ENCODE assay signal across 8 cellular contexts in genomic region chr19:5903054-5903501, GRCh38. TPM values are rescaled to one million over a fixed set of nuclear protein-coding genes. Genes with fewer than 3 reads are reported as not detected.
A peak's percentile ranks its signal among the peaks of the same experiment; 100 is the strongest.
DNase-seq lines count a peak whose midpoint lies in the region; ATAC-seq and TF ChIP-seq lines count a peak whose summit lies in the region.

No MANE protein-coding gene starts in this region.

- CTCF ChIA-PET in OCI-LY7 (lab: Charles Lee; ENCODE audit: unreplicated experiment), result interaction anchor here (3.4 kb wide), 1 partner anchor 99 kb away, joined by 12 read pairs; no protein-coding TSS in a partner anchor

- H3K27me3 ChIP-seq in GM06990 (replicated peaks; ENCODE audit: control insufficient read depth, insufficient read depth, low read length) (no peaks in the 10 kb centered on the region), ectodermal cell (ENCODE audit: control insufficient read depth, insufficient read depth, low read length, poor library complexity, severe bottlenecking) (no peaks in the 10 kb centered on the region)

- H3K27me3 Mint-ChIP-seq in nephron (ENCODE audit: low read depth), result no peaks in the 10 kb centered on the region

- H3K27ac Mint-ChIP-seq in nephron, result peak overlapping the region; percentile 79 to 99 (median 97)

- peaks cover 15% of the 10 kb centered on the region for H3K4me1 ChIP-seq in OCI-LY7 (ENCODE audit: insufficient read depth, low read length, poor library complexity, severe bottlenecking)
- H3K4me1 ChIP-seq in ectodermal cell (ENCODE audit: control insufficient read depth, insufficient read depth, low read length), result peaks cover 5% of the 10 kb centered on the region

- H3K4me2 ChIP-seq in OCI-LY7 (ENCODE audit: low read length), result peak overlapping the region; percentile 73

- DNase-seq in GM06990 (ENCODE audit: extremely low read depth, insufficient read length) (no peak), OCI-LY7 (ENCODE audit: low spot score) (peak; percentile 13), middle frontal gyrus (ENCODE audit: extremely low spot score, low spot score) (no peak), pons (ENCODE audit: low spot score) (no peak)

- peak overlapping the region; percentile 86 to 98 (median 89) for H3K4me3 Mint-ChIP-seq in nephron

- ATAC-seq in HG03378 (IDR thresholded peaks at IDR 0.05; ENCODE audit: unreplicated experiment) (no peak), HG03135 (IDR thresholded peaks at IDR 0.05; ENCODE audit: unreplicated experiment) (no peak)

- intact Hi-C loops in OCI-LY7 (cut with micrococcal nuclease; ENCODE audit: unreplicated experiment), result loop anchor here (5.0 to 10.0 kb wide), 2 partner anchors 49 to 122 kb away; no protein-coding TSS in a partner anchor

- H3K79me2 ChIP-seq in OCI-LY7 (ENCODE audit: insufficient read depth, low read depth, low read length), result peaks cover 42% of the 10 kb centered on the region

- H3K36me3 ChIP-seq in GM06990 (ENCODE audit: control insufficient read depth, insufficient read depth, low read length), result peaks cover 6% of the 10 kb centered on the region
- H3K36me3 ChIP-seq in OCI-LY7 (ENCODE audit: insufficient read depth, low read length), result peaks cover 21% of the 10 kb centered on the region
- peaks cover 6% of the 10 kb centered on the region for H3K36me3 ChIP-seq in ectodermal cell (ENCODE audit: control insufficient read depth, insufficient read depth, low read length)

- no peaks in the 10 kb centered on the region for H3K9me2 ChIP-seq in OCI-LY7 (ENCODE audit: insufficient read depth, low read length)

- peak overlapping the region; percentile 99 for H3K4me3 ChIP-seq in GM06990 (replicated peaks; ENCODE audit: low read depth, low read length)
- H3K4me3 ChIP-seq in OCI-LY7 (ENCODE audit: low read depth, low read length, poor library complexity, severe bottlenecking), result peak overlapping the region; percentile 89
- H3K4me3 ChIP-seq in ectodermal cell (ENCODE audit: insufficient read depth, low read depth, low read length), result peak overlapping the region; percentile 99

- no peaks in the 10 kb centered on the region for H3K9me3 Mint-ChIP-seq in nephron

- H3K9me3 ChIP-seq in OCI-LY7 (ENCODE audit: low read length) (no peaks in the 10 kb centered on the region), ectodermal cell (ENCODE audit: control insufficient read depth, low read length) (no peaks in the 10 kb centered on the region)

- no peak for TF ChIP-seq CTCF in GM06990 (IDR thresholded peaks at IDR 0.05; ENCODE audit: insufficient read depth, low read length, poor library complexity, severe bottlenecking)
- TF ChIP-seq CTCF in OCI-LY7 (conservative IDR thresholded peaks at IDR 0.05; ENCODE audit: low read length), result no peak
- TF ChIP-seq CTCF in nephron (IDR thresholded peaks at IDR 0.05; ENCODE audit: unreplicated experiment in 3 of 3), result no peak

- H3K36me3 Mint-ChIP-seq in nephron (ENCODE audit: low read depth), result peaks cover 14% of the 10 kb centered on the region

- peaks cover 11% of the 10 kb centered on the region for H3K4me1 Mint-ChIP-seq in nephron

- POLR2A ChIA-PET in OCI-LY7 (lab: Charles Lee), result interaction anchor here (0.6 to 1.1 kb wide), 2 partner anchors 12 to 32 kb away, joined by 3 to 5 read pairs; no protein-coding TSS in a partner anchor

- no peaks in the 10 kb centered on the region for H4K20me1 ChIP-seq in OCI-LY7 (ENCODE audit: insufficient read depth, low read length)

- BruUV-seq in OCI-LY7 (replicated peaks; lab: Mats Ljungman, UMichigan), result TSS peak; percentile 58

- 1 to 2% methylated on average over 12 of the region's 12 CpGs for WGBS in ectodermal cell, 2 experiments

- H2AFZ ChIP-seq in OCI-LY7 (ENCODE audit: low read length), result peak overlapping the region; percentile 57

- H3K27ac ChIP-seq in OCI-LY7 (ENCODE audit: low read depth, low read length, poor library complexity, severe bottlenecking), result peak overlapping the region; percentile 78
- H3K27ac ChIP-seq in ectodermal cell (ENCODE audit: insufficient read depth, low read depth, low read length, poor library complexity, severe bottlenecking), result peak overlapping the region; percentile 94

RNA-seq across cellular contexts. Expression of gene NDUFA11, which starts 0.5 kb away (rescaled TPM):
- 217 and 293 TPM in 2 replicates for total RNA-seq in OCI-LY7 (2014; rRNA removed; shearing (Covaris generic))
- total RNA-seq in OCI-LY7 (2022), result 248 and 280 TPM in 2 replicates
- polyA plus RNA-seq in ectodermal cell (2013, experiment 1 of 4), result 230 TPM
- 233 TPM for polyA plus RNA-seq in ectodermal cell (2013, experiment 2 of 4)
- 211 TPM for polyA plus RNA-seq in ectodermal cell (2013, experiment 3 of 4)
- polyA plus RNA-seq in ectodermal cell (2013, experiment 4 of 4), result 217 TPM

RNA-seq across cellular contexts. Expression of gene VMAC, which starts 1.6 kb away (rescaled TPM):
- 6.6 and 6.8 TPM in 2 replicates for total RNA-seq in OCI-LY7 (2014; rRNA removed; shearing (Covaris generic))
- 6.0 and 7.9 TPM in 2 replicates for total RNA-seq in OCI-LY7 (2022)
- 4.2 TPM for polyA plus RNA-seq in ectodermal cell (2013, experiment 1 of 4)
- polyA plus RNA-seq in ectodermal cell (2013, experiment 2 of 4), result 5.9 TPM
- polyA plus RNA-seq in ectodermal cell (2013, experiment 3 of 4), result 3.7 TPM
- 4.2 TPM for polyA plus RNA-seq in ectodermal cell (2013, experiment 4 of 4)

RNA-seq across cellular contexts. Expression of gene CAPS, which starts 11.0 kb away (rescaled TPM):
- total RNA-seq in OCI-LY7 (2014; rRNA removed; shearing (Covaris generic)), result 5.6 and 8.1 TPM in 2 replicates
- total RNA-seq in OCI-LY7 (2022), result 11.0 and 12.9 TPM in 2 replicates
- polyA plus RNA-seq in ectodermal cell (2013, experiment 1 of 4), result 4.2 TPM
- polyA plus RNA-seq in ectodermal cell (2013, experiment 2 of 4), result 5.2 TPM
- polyA plus RNA-seq in ectodermal cell (2013, experiment 3 of 4), result 4.3 TPM
- 5.2 TPM for polyA plus RNA-seq in ectodermal cell (2013, experiment 4 of 4)

RNA-seq across cellular contexts. Expression of gene FUT5, which starts 32.7 kb away (rescaled TPM):
- 0.09 and 0.93 TPM in 2 replicates for total RNA-seq in OCI-LY7 (2014; rRNA removed; shearing (Covaris generic))
- 0.25 and 0.37 TPM in 2 replicates for total RNA-seq in OCI-LY7 (2022)
- polyA plus RNA-seq in ectodermal cell (2013, experiment 1 of 4), result not detected
- polyA plus RNA-seq in ectodermal cell (2013, experiment 2 of 4), result 0.12 TPM
- not detected for polyA plus RNA-seq in ectodermal cell (2013, experiment 3 of 4)
- not detected for polyA plus RNA-seq in ectodermal cell (2013, experiment 4 of 4)

RNA-seq across cellular contexts. Expression of gene FUT3, which starts 51.8 kb away (rescaled TPM):
- total RNA-seq in OCI-LY7 (2014; rRNA removed; shearing (Covaris generic)), result 0.47 and 0.98 TPM in 2 replicates
- 0.63 TPM in 1 of 2 replicates, not detected in the other for total RNA-seq in OCI-LY7 (2022)
- polyA plus RNA-seq in ectodermal cell (2013, experiment 1 of 4), result not detected
- polyA plus RNA-seq in ectodermal cell (2013, experiment 2 of 4), result 0.37 TPM
- polyA plus RNA-seq in ectodermal cell (2013, experiment 3 of 4), result 0.27 TPM
- 0.36 TPM for polyA plus RNA-seq in ectodermal cell (2013, experiment 4 of 4)
